Comparison of ENCODE assay signal across 11 cellular contexts in the genomic region with DNA sequence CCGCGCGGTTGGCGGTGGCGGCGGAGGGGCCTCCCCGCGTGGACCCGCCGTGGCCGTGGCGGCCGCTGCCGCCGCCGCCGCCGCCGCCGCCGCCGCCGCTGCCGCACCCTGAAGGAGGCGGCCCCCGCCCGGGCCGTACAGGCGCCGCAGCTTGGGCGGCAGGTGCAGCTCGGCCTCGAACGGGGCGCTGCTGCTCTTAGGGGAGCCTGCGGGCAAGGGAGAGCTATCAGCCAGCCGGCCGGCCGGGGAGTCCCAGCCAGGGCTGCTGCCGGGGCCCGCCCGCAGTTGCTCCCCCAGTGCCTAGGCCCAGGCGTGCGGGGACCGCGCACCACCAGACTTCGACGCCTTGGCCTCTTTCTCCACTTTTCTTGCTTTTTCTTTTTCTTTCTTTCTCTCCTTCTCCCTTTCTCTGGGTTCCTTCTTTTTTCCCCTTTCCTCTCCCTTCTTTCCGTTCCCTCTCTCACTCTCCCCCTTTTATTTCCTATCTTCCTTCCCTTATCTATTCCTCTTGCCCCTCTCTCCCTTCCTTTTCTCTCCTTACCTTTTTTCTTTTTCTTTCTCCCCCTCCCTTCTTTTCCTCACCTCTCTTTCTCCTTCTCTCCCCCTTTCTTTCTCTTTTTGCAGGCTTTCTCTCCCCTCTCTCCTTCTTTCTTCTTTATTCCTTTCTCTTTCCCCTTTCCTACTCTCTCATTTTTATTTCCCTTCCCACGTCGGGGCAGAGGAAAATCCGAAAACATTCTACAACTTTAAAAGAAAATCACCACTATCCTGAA. TPM values are rescaled to one million over a fixed set of nuclear protein-coding genes. Genes with fewer than 3 reads are reported as not detected.
A peak's percentile ranks its signal among the peaks of the same experiment; 100 is the strongest.
DNase-seq lines count a peak whose midpoint lies in the region; ATAC-seq, FAIRE-seq and TF ChIP-seq lines count a peak whose summit lies in the region.
"Had no signal": no experiment of that assay in that cellular context is flagged by ENCODE, and none has a peak within 500 bp of the region (broad histone marks: within the 10 kb centered on the region; RNA-seq: fewer than 3 reads in every experiment).

No MANE protein-coding gene starts in this region.

- no peak for TF ChIP-seq POLR2A in GM12891 (IDR thresholded peaks at IDR 0.05; ENCODE audit: low read depth, low read length)

- H3K27me3 Mint-ChIP-seq in CD14-positive monocyte (ENCODE audit: low read depth in 3 of 3) (peaks cover 81 to 92% (median 91%) of the 10 kb centered on the region in 3 donors), glutamatergic neuron (ENCODE audit: unreplicated experiment) (peaks cover 11% of the 10 kb centered on the region)

- H3K36me3 Mint-ChIP-seq in CD14-positive monocyte (peaks cover 0 to 6% of the 10 kb centered on the region in 2 donors), glutamatergic neuron (ENCODE audit: unreplicated experiment) (no peaks in the 10 kb centered on the region)

- H3K4me3 Mint-ChIP-seq in CD14-positive monocyte, result peak overlapping the region; percentile 62 to 86
- peak overlapping the region; percentile 65 for H3K4me3 Mint-ChIP-seq in glutamatergic neuron (ENCODE audit: unreplicated experiment)

- intact Hi-C loops in CD14-positive monocyte (cut with micrococcal nuclease), result no loop called here

- ATAC-seq in GM18867 (IDR thresholded peaks at IDR 0.05; ENCODE audit: unreplicated experiment) (peak; percentile 67), HG03469 (IDR thresholded peaks at IDR 0.05; ENCODE audit: unreplicated experiment) (no peak), HG02981 (IDR thresholded peaks at IDR 0.05; ENCODE audit: unreplicated experiment) (no peak), GM21825 (IDR thresholded peaks at IDR 0.05; ENCODE audit: unreplicated experiment) (no peak)

- H3K27ac Mint-ChIP-seq in CD14-positive monocyte, result no peak overlapping the region
- no peak overlapping the region for H3K27ac Mint-ChIP-seq in glutamatergic neuron (ENCODE audit: unreplicated experiment)

- H3K9me3 Mint-ChIP-seq in CD14-positive monocyte (peaks cover 0 to 53% (median 34%) of the 10 kb centered on the region in 7 donors), glutamatergic neuron (ENCODE audit: unreplicated experiment) (peaks cover 4% of the 10 kb centered on the region)

- H3K4me1 Mint-ChIP-seq in CD14-positive monocyte, result peaks cover 32% of the 10 kb centered on the region
- H3K4me1 Mint-ChIP-seq in glutamatergic neuron (ENCODE audit: low read depth, unreplicated experiment), result peaks cover 3% of the 10 kb centered on the region

- FAIRE-seq in GM12891 (lab: Jason Lieb, UNC), result no peak

- TF ChIP-seq CTCF in CD14-positive monocyte (IDR thresholded peaks at IDR 0.05), result no peak
- TF ChIP-seq CTCF in glutamatergic neuron (IDR thresholded peaks at IDR 0.05; ENCODE audit: partially characterized antibody, unreplicated experiment), result no peak

- DNase-seq in CD14-positive monocyte (ENCODE audit: low spot score) (no peak), NCI-H774 (lab: John Stamatoyannopoulos, UW) (peak; percentile 2), glutamatergic neuron (no peak), GM12891 (ENCODE audit: insufficient read length, low spot score) (no peak)
- DNase-seq: cerebellar nuclear complex, NCI-H1105 treated with DMSO at 0.1 percent for 48 hours, stomach had no signal

TF ChIP-seq in GM12891, 5 proteins besides CTCF, POLR2A, EP300 and RAD21:
- TF ChIP-seq POU2F2 (IDR thresholded peaks at IDR 0.05; ENCODE audit: low read depth, low read length), result no peak
- TF ChIP-seq PAX5 (IDR thresholded peaks at IDR 0.05; ENCODE audit: insufficient read depth, low read length, severe bottlenecking), result no peak
- no peak for TF ChIP-seq SPI1 (IDR thresholded peaks at IDR 0.05; ENCODE audit: low read depth, low read length)
- no peak for TF ChIP-seq POLR2AphosphoS5 (IDR thresholded peaks at IDR 0.05; ENCODE audit: low read depth, low read length)
- TF ChIP-seq TAF1 (IDR thresholded peaks at IDR 0.05; ENCODE audit: low read depth, low read length), result no peak
TF ChIP-seq in GM12891: peak in this region for 0.

RNA-seq across cellular contexts. Expression of gene ARX, which starts 2.0 kb away (rescaled TPM):
- not detected for polyA plus RNA-seq in CD14-positive monocyte
- 0.98 TPM for total RNA-seq in glutamatergic neuron (ENCODE audit: unreplicated experiment)
- not detected for polyA plus RNA-seq in GM12891 (2012; ENCODE audit: low read depth, missing spikeins)
